8 cellular contexts compared by ENCODE assay signal in the genomic region with DNA sequence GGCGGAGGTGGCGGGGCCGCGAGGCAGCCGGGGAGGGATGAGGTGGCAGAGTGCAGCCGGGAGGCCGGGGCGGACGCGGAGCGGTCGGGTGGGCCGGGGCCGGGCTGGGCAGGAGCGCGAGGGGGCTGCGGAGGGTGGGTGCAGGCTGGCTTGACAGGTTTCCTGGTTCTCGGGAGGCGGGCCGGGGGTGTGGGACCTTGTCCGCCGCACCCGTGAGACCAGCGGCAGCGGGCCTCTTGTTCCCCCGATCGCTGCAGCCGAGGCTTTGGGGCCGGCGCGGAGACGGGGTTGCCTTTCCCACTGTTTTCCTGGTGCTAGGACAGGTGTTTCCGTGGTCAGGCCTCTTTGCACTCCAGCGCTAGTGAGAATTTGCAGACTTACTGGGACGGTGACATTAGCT. TPM values are rescaled to one million over a fixed set of nuclear protein-coding genes. Genes with fewer than 3 reads are reported as not detected.
DNase-seq lines count a peak whose midpoint lies in the region; ATAC-seq, FAIRE-seq and TF ChIP-seq lines count a peak whose summit lies in the region.
"Not testable (repeated sequence)": the region's sequence is repeated elsewhere in the genome, so short reads cannot be mapped to it uniquely, and the experiment has no call there.

No MANE protein-coding gene starts in this region.

- not testable (repeated sequence) for TF ChIP-seq RAD21 in K562 (CRISPR knock-in tag; conservative IDR thresholded peaks at IDR 0.05 in 1 of 2, IDR thresholded peaks at IDR 0.05 in 1 of 2)

- CTCF ChIA-PET in K562 (lab: Yijun Ruan, JAX; ENCODE audit: low intra/inter-chr PET ratio): not testable (repeated sequence)

- H3K4me2 ChIP-seq in K562 (ENCODE audit: insufficient read depth, low read length) (peak overlapping the region; percentile 84), osteoblast (ENCODE audit: insufficient read depth, low read length) (peak overlapping the region; percentile 89)

- ATAC-seq in HG02678 (IDR thresholded peaks at IDR 0.05; ENCODE audit: unreplicated experiment) (peak; percentile 16), K562 (peak; percentile 46)

- peak overlapping the region; percentile 61 for H3K4me3 ChIP-seq in GM12864 (ENCODE audit: low read depth, low read length)
- H3K4me3 ChIP-seq in NB4 (ENCODE audit: low read depth, low read length): peak overlapping the region; percentile 84
- peak overlapping the region; percentile 79 for H3K4me3 ChIP-seq in K562
- H3K4me3 ChIP-seq in right atrium auricular region: peak overlapping the region; percentile 79 to 87
- H3K4me3 ChIP-seq in osteoblast (ENCODE audit: insufficient read depth, low read length): peak overlapping the region; percentile 79
- H3K4me3 ChIP-seq in tibial nerve: peak overlapping the region; percentile 60 to 93 (median 74)

- H3K79me2 ChIP-seq in K562 (ENCODE audit: control insufficient read depth, insufficient read depth, low read length): peaks cover 40% of the 10 kb centered on the region
- peaks cover 23% of the 10 kb centered on the region for H3K79me2 ChIP-seq in osteoblast (ENCODE audit: insufficient read depth, low read length)

- not testable (repeated sequence) for H3K4me1 ChIP-seq in K562 (replicated peaks in 1 of 2; ENCODE audit: control insufficient read depth in 2 of 2, insufficient read depth in 2 of 2, low read length in 2 of 2); osteoblast (ENCODE audit: insufficient read depth, low read length)
- H3K4me1 ChIP-seq in right atrium auricular region: peaks cover 0 to 19% of the 10 kb centered on the region in 2 donors
- peaks cover 0 to 18% (median 6%) of the 10 kb centered on the region in 4 donors for H3K4me1 ChIP-seq in tibial nerve

- 2% methylated on average over 16 of the region's 35 CpGs for WGBS in K562 (ENCODE audit: insufficient coverage, low coverage, missing lambda C conversion rate)
- WGBS in tibial nerve, 2 donors: 0% methylated on average over 3 of the region's 35 CpGs

- not testable (repeated sequence) for BruUV-seq in K562 (replicated peaks; lab: Mats Ljungman, UMichigan)

- H3K9ac ChIP-seq in K562 (ENCODE audit: insufficient read depth in 1 of 2, low read depth in 2 of 2, low read length in 2 of 2): peak overlapping the region; percentile 81 to 99

- H3K27ac ChIP-seq in K562 (ENCODE audit: extremely low read depth, low read depth, low read length) (peak overlapping the region; percentile 65), right atrium auricular region (peak overlapping the region; percentile 85 to 86), tibial nerve (peak overlapping the region; percentile 61 to 92 (median 90))
- not testable (repeated sequence) for H3K27ac ChIP-seq in osteoblast (ENCODE audit: low read depth, low read length)

- not testable (repeated sequence) for H3K9me3 ChIP-seq in K562 (replicated peaks; ENCODE audit: control insufficient read depth, insufficient read depth, low read depth, low read length); right atrium auricular region; osteoblast (ENCODE audit: low read depth, low read length); tibial nerve

- not testable (repeated sequence) for H4K20me1 ChIP-seq in K562 (replicated peaks; ENCODE audit: control insufficient read depth, insufficient read depth, low read length); osteoblast (ENCODE audit: insufficient read depth, low read length)

- not testable (repeated sequence) for H3K36me3 ChIP-seq in K562 (ENCODE audit: control insufficient read depth, insufficient read depth, low read length); right atrium auricular region; osteoblast (ENCODE audit: insufficient read depth, low read length); tibial nerve

- TF ChIP-seq POLR2A in NB4 (IDR thresholded peaks at IDR 0.05; ENCODE audit: extremely low read depth, insufficient read length); K562 (conservative IDR thresholded peaks at IDR 0.05); tibial nerve (IDR thresholded peaks at IDR 0.05): not testable (repeated sequence)

- DNase-seq in GM12864 (ENCODE audit: low read depth); right atrium auricular region (ENCODE audit: low spot score): not testable (repeated sequence)
- DNase-seq in NB4 (ENCODE audit: low read depth) (peak; percentile 66), T-helper 9 cell (peak; percentile 14), K562 (ENCODE audit: extremely low read depth in 1 of 4, low spot score in 3 of 4) (peak; percentile 9 to 64 (median 26)), osteoblast (ENCODE audit: insufficient read length, low spot score, missing footprints) (peak; percentile 56), tibial nerve (ENCODE audit: low spot score in 2 of 2) (peak in 1 of 2 donors; percentile 5)

- H2AFZ ChIP-seq in K562 (ENCODE audit: low read depth, low read length) (peak overlapping the region; percentile 18), osteoblast (ENCODE audit: low read length) (peak overlapping the region; percentile 81)

- TF ChIP-seq EP300 in K562 (IDR thresholded peaks at IDR 0.05; ENCODE audit: low read length); tibial nerve (IDR thresholded peaks at IDR 0.05): not testable (repeated sequence)

- peak; percentile 6 for FAIRE-seq in K562 (lab: Jason Lieb, UNC)

- intact Hi-C loops in K562 (cut with micrococcal nuclease): not testable (repeated sequence)

- in situ Hi-C loops in K562 (cut with MboI): not testable (repeated sequence)

- H3K9me1 ChIP-seq in K562 (ENCODE audit: control insufficient read depth, insufficient read depth, low read length): not testable (repeated sequence)

- not testable (repeated sequence) for H3K27me3 ChIP-seq in K562 (ENCODE audit: control insufficient read depth in 2 of 2, insufficient read depth in 2 of 2, low read length in 2 of 2); right atrium auricular region; osteoblast (ENCODE audit: insufficient read depth, low read length); tibial nerve

- not testable (repeated sequence) for TF ChIP-seq CTCF in GM12864 (IDR thresholded peaks at IDR 0.05; ENCODE audit: low read depth, low read length, missing control alignments); NB4 (IDR thresholded peaks at IDR 0.05; ENCODE audit: low read depth, low read length); K562 (IDR thresholded peaks at IDR 0.05 in 2 of 3, conservative IDR thresholded peaks at IDR 0.05 in 1 of 3; ENCODE audit: insufficient read depth in 2 of 3, low read depth in 1 of 3, low read length in 3 of 3); right atrium auricular region (IDR thresholded peaks at IDR 0.05); osteoblast (IDR thresholded peaks at IDR 0.05; ENCODE audit: extremely low read depth, low read depth, low read length); tibial nerve (IDR thresholded peaks at IDR 0.05)

- POLR2A ChIA-PET in K562 (lab: Yijun Ruan, JAX): not testable (repeated sequence)

RNA-seq across cellular contexts. Expression of gene ERV3-1, which starts 32.3 kb away (rescaled TPM):
- total RNA-seq in K562 (2011; cell fraction: chromatin; rRNA removed; ENCODE audit: low replicate concordance): 63.4 and 111 TPM in 2 replicates
- 46.4 and 53.8 TPM in 2 replicates for total RNA-seq in K562 (2011; cell fraction: nucleolus; rRNA removed)
- 86.2 and 152 TPM in 2 replicates for total RNA-seq in K562 (2011; cell fraction: nucleoplasm; rRNA removed)
- total RNA-seq in K562 (2014; rRNA removed): 13.9 and 15.6 TPM in 2 replicates
- total RNA-seq in K562 (2014; rRNA removed; fragmentation: Illumina TruSeq; extraction: Trizol): 22.0 TPM in 2 replicates
- 21.2 and 23.6 TPM in 2 replicates for total RNA-seq in K562 (2015; rRNA removed; fragmentation: Illumina TruSeq; extraction: Trizol)
- total RNA-seq in K562 (2021): 15.7 and 18.4 TPM in 2 replicates
- polyA plus RNA-seq in K562 (2011; rRNA removed): 27.2 and 30.0 TPM in 2 replicates
- 6.5 and 14.5 TPM in 2 replicates for polyA plus RNA-seq in K562 (2011; cell fraction: cytosol; rRNA removed)
- polyA plus RNA-seq in K562 (2011; cell fraction: nucleus; rRNA removed): 77.7 and 109 TPM in 2 replicates
- polyA plus RNA-seq in K562 (2012): 15.4 and 70.9 TPM in 2 replicates
- 22.0 and 25.6 TPM in 2 replicates for polyA plus RNA-seq in K562 (2014; fragmentation: Illumina TruSeq; extraction: Trizol)
- polyA plus RNA-seq in K562 (2014; fragmentation: Nextera tagmentation; extraction: Ambion mirVana): 10 to 100 TPM; 10.2 to 13.7 TPM
- 24.2 and 27.5 TPM in 2 replicates for polyA plus RNA-seq in K562 (2014; rRNA removed)
- 27.6 and 30.0 TPM in 2 replicates for polyA minus RNA-seq in K562 (2011; rRNA and poly(A)+ RNA removed)
- 12.8 and 14.7 TPM in 2 replicates for polyA minus RNA-seq in K562 (2011; cell fraction: cytosol; rRNA and poly(A)+ RNA removed)
- 61.4 and 77.4 TPM in 2 replicates for polyA minus RNA-seq in K562 (2011; cell fraction: nucleus; rRNA and poly(A)+ RNA removed)
- total RNA-seq in right atrium auricular region: 1 to 10 TPM; 3.5 to 5.7 TPM
- 18.9 and 24.2 TPM in 2 replicates for total RNA-seq in osteoblast
- 10 to 100 TPM; 19.2 to 33.9 (median 19.7) TPM for total RNA-seq in tibial nerve

RNA-seq across cellular contexts. Expression of gene ZNF117, which starts 47.9 kb away (rescaled TPM):
- total RNA-seq in K562 (2011; cell fraction: chromatin; rRNA removed; ENCODE audit: low replicate concordance): 13.4 and 57.5 TPM in 2 replicates
- 6.2 and 10.7 TPM in 2 replicates for total RNA-seq in K562 (2011; cell fraction: nucleolus; rRNA removed)
- 23.7 and 38.9 TPM in 2 replicates for total RNA-seq in K562 (2011; cell fraction: nucleoplasm; rRNA removed)
- total RNA-seq in K562 (2014; rRNA removed) (6.3 and 6.7 TPM in 2 replicates), K562 (2014; rRNA removed; fragmentation: Illumina TruSeq; extraction: Trizol) (15.5 and 17.4 TPM in 2 replicates), K562 (2015; rRNA removed; fragmentation: Illumina TruSeq; extraction: Trizol) (16.4 and 18.9 TPM in 2 replicates), K562 (2021) (8.5 and 9.3 TPM in 2 replicates), right atrium auricular region (1 to 10 TPM; 1.6 to 2.0 TPM), osteoblast (8.0 and 8.3 TPM in 2 replicates), tibial nerve (10 to 100 TPM; 15.1 to 22.2 (median 15.4) TPM)
- polyA plus RNA-seq in K562 (2011; rRNA removed) (14.4 and 17.8 TPM in 2 replicates), K562 (2014; fragmentation: Illumina TruSeq; extraction: Trizol) (13.3 and 17.6 TPM in 2 replicates), K562 (2014; fragmentation: Nextera tagmentation; extraction: Ambion mirVana) (1 to 10 TPM; 2.5 to 3.7 TPM), K562 (2014; rRNA removed) (12.8 and 14.1 TPM in 2 replicates)
- polyA plus RNA-seq in K562 (2011; cell fraction: cytosol; rRNA removed): 0.88 and 2.7 TPM in 2 replicates
- 24.7 and 26.3 TPM in 2 replicates for polyA plus RNA-seq in K562 (2011; cell fraction: nucleus; rRNA removed)
- 7.3 and 50.4 TPM in 2 replicates for polyA plus RNA-seq in K562 (2012)
- polyA minus RNA-seq in K562 (2011; rRNA and poly(A)+ RNA removed): 13.7 and 17.5 TPM in 2 replicates
- 2.5 and 3.2 TPM in 2 replicates for polyA minus RNA-seq in K562 (2011; cell fraction: cytosol; rRNA and poly(A)+ RNA removed)
- polyA minus RNA-seq in K562 (2011; cell fraction: nucleus; rRNA and poly(A)+ RNA removed): 18.8 and 29.1 TPM in 2 replicates
